In genomic region chr7:35725280-35725680, GRCh38 we compare ENCODE assay signal across 8 cellular contexts. TPM values are rescaled to one million over a fixed set of nuclear protein-coding genes. Genes with fewer than 3 reads are reported as not detected.
DNase-seq lines count a peak whose midpoint lies in the region; ATAC-seq and TF ChIP-seq lines count a peak whose summit lies in the region.

No MANE protein-coding gene starts in this region.

- peak; percentile 49 for ATAC-seq in HG03064 (IDR thresholded peaks at IDR 0.05; ENCODE audit: low read depth, unreplicated experiment)

- H3K4me1 ChIP-seq in spleen (peaks cover 29 to 86% (median 72%) of the 10 kb centered on the region in 6 donors), left ventricle myocardium inferior (peaks cover 50% of the 10 kb centered on the region)

- in situ Hi-C loops in GM18951 (cut with MboI; ENCODE audit: low sequenced_read_pairs, unreplicated experiment) (no loop called here), KBM-7 (cut with MboI; ENCODE audit: low pct_unique_long_range_greater_than_20kb, low sequenced_read_pairs) (no loop called here)

- peaks cover 79% of the 10 kb centered on the region for H3K4me1 Mint-ChIP-seq in activated CD4-positive, alpha-beta memory T cell treated with anti-CD3 and anti-CD28 coated beads, Interleukin-2, amount 10 ng/mL, durations not matched to agents 7 days and 5 days
- no peaks in the 10 kb centered on the region for H3K4me1 Mint-ChIP-seq in type B pancreatic cell (ENCODE audit: unreplicated experiment)

- H3K4me3 Mint-ChIP-seq in activated CD4-positive, alpha-beta memory T cell treated with anti-CD3 and anti-CD28 coated beads, Interleukin-2, amount 10 ng/mL, durations not matched to agents 7 days and 5 days = peak overlapping the region; percentile 48
- no peak overlapping the region for H3K4me3 Mint-ChIP-seq in type B pancreatic cell

- peak; percentile 37 for TF ChIP-seq POLR2A in GM18951 (IDR thresholded peaks at IDR 0.05; ENCODE audit: extremely low read depth, insufficient read depth, insufficient read length)
- no peak for TF ChIP-seq POLR2A in spleen (IDR thresholded peaks at IDR 0.05)

- POLR2A ChIA-PET in activated CD4-positive, alpha-beta memory T cell treated with anti-CD3 and anti-CD28 coated beads, Interleukin-2, amount 10 ng/mL, durations not matched to agents 7 days and 5 days (lab: Charles Lee) = interaction anchor here (0.8 to 5.7 kb wide), 7 partner anchors 16 to 145 kb away, joined by 3 to 81 read pairs (median 13); partner anchors contain the start of genes HERPUD2 and SEPTIN7

- 56 to 85% (median 72%) methylated on average over 7 to 10 of the region's 10 CpGs for WGBS in spleen, 5 donors

- peak overlapping the region; percentile 82 for H3K27ac Mint-ChIP-seq in activated CD4-positive, alpha-beta memory T cell treated with anti-CD3 and anti-CD28 coated beads, Interleukin-2, amount 10 ng/mL, durations not matched to agents 7 days and 5 days
- no peak overlapping the region for H3K27ac Mint-ChIP-seq in type B pancreatic cell

- CTCF ChIA-PET in activated CD4-positive, alpha-beta memory T cell treated with anti-CD3 and anti-CD28 coated beads, Interleukin-2, amount 10 ng/mL, durations not matched to agents 7 days and 5 days (lab: Charles Lee) = interaction anchor here (0.8 to 7.4 kb wide), 11 partner anchors 10 to 100 kb away, joined by 3 to 86 read pairs (median 5); partner anchors contain the start of genes HERPUD2 and SEPTIN7

- H3K27me3 ChIP-seq in spleen (replicated peaks in 1 of 7) (no peaks in the 10 kb centered on the region), left ventricle myocardium inferior (ENCODE audit: low read depth) (no peaks in the 10 kb centered on the region)

- peak overlapping the region in 1 of 8 donors; percentile 26 for H3K4me3 ChIP-seq in spleen
- no peak overlapping the region for H3K4me3 ChIP-seq in left ventricle myocardium inferior

- intact Hi-C loops in spleen (cut with DNase I; ENCODE audit: low total_unique reads) (no loop called here), left ventricle myocardium inferior (cut with micrococcal nuclease) (no loop called here)

- H3K27me3 Mint-ChIP-seq in activated CD4-positive, alpha-beta memory T cell treated with anti-CD3 and anti-CD28 coated beads, Interleukin-2, amount 10 ng/mL, durations not matched to agents 7 days and 5 days = no peaks in the 10 kb centered on the region
- H3K27me3 Mint-ChIP-seq in type B pancreatic cell = no peaks in the 10 kb centered on the region

- H3K36me3 ChIP-seq in spleen = no peaks in the 10 kb centered on the region
- H3K36me3 ChIP-seq in left ventricle myocardium inferior = no peaks in the 10 kb centered on the region

- H3K9me3 ChIP-seq in spleen (no peaks in the 10 kb centered on the region), left ventricle myocardium inferior (replicated peaks) (no peaks in the 10 kb centered on the region)

- H3K36me3 Mint-ChIP-seq in activated CD4-positive, alpha-beta memory T cell treated with anti-CD3 and anti-CD28 coated beads, Interleukin-2, amount 10 ng/mL, durations not matched to agents 7 days and 5 days (ENCODE audit: low read depth) = no peaks in the 10 kb centered on the region
- H3K36me3 Mint-ChIP-seq in type B pancreatic cell = no peaks in the 10 kb centered on the region

- H3K27ac ChIP-seq in spleen = peak overlapping the region; percentile 23 to 90 (median 71)
- H3K27ac ChIP-seq in left ventricle myocardium inferior (replicated peaks) = no peak overlapping the region

- TF ChIP-seq CTCF in spleen (IDR thresholded peaks at IDR 0.05 in 8 of 11, conservative IDR thresholded peaks at IDR 0.05 in 3 of 11) = peak in 9 of 11 experiments; percentile 12 to 62 (median 46)
- TF ChIP-seq CTCF in type B pancreatic cell (conservative IDR thresholded peaks at IDR 0.05) = no peak
- no peak for TF ChIP-seq CTCF in left ventricle myocardium inferior (IDR thresholded peaks at IDR 0.05; ENCODE audit: borderline replicate concordance)

- DNase-seq in activated CD4-positive, alpha-beta memory T cell treated with anti-CD3 and anti-CD28 coated beads, Interleukin-2, amount 10 ng/mL, durations not matched to agents 7 days and 5 days = peak; percentile 70
- DNase-seq in spleen = peak; percentile 89
- DNase-seq in type B pancreatic cell (ENCODE audit: extremely low spot score, unreplicated experiment) = no peak
- DNase-seq in KBM-7 = no peak
- no peak for DNase-seq in ecto neural progenitor cell (ENCODE audit: low spot score)
- no peak for DNase-seq in left ventricle myocardium inferior

- no peaks in the 10 kb centered on the region for H3K9me3 Mint-ChIP-seq in activated CD4-positive, alpha-beta memory T cell treated with anti-CD3 and anti-CD28 coated beads, Interleukin-2, amount 10 ng/mL, durations not matched to agents 7 days and 5 days
- H3K9me3 Mint-ChIP-seq in type B pancreatic cell = no peaks in the 10 kb centered on the region

RNA-seq across cellular contexts. Expression of gene HERPUD2, which starts 30.3 kb away (rescaled TPM):
- total RNA-seq in activated CD4-positive, alpha-beta memory T cell treated with anti-CD3 and anti-CD28 coated beads, Interleukin-2, amount 10 ng/mL, durations not matched to agents 7 days and 5 days = 10 to 100 TPM; 48.0 to 49.8 TPM
- total RNA-seq in spleen (10 to 100 TPM; 30.5 to 46.6 (median 35.5) TPM), type B pancreatic cell (ENCODE audit: low replicate concordance) (29.8 and 30.0 TPM in 2 replicates), left ventricle myocardium inferior (13.6 TPM)
- 10 to 100 TPM; 11.1 to 14.3 (median 11.7) TPM for polyA plus RNA-seq in spleen

Comparison
In these comparisons a context has a peak if more than half of its experiments do, and no peak if none do; other contexts are left out.
1. DNase-seq: peak in activated CD4-positive, alpha-beta memory T cell treated with anti-CD3 and anti-CD28 coated beads, Interleukin-2, amount 10 ng/mL, durations not matched to agents 7 days and 5 days (single experiment) and spleen (single experiment); none in type B pancreatic cell (single experiment), KBM-7 (single experiment), ecto neural progenitor cell (single experiment) and left ventricle myocardium inferior (single experiment).
2. CTCF ChIP-seq: peak in spleen (9 of 11); none in type B pancreatic cell (single experiment) and left ventricle myocardium inferior (single experiment).